8 cellular contexts compared by ENCODE assay signal in the genomic region with DNA sequence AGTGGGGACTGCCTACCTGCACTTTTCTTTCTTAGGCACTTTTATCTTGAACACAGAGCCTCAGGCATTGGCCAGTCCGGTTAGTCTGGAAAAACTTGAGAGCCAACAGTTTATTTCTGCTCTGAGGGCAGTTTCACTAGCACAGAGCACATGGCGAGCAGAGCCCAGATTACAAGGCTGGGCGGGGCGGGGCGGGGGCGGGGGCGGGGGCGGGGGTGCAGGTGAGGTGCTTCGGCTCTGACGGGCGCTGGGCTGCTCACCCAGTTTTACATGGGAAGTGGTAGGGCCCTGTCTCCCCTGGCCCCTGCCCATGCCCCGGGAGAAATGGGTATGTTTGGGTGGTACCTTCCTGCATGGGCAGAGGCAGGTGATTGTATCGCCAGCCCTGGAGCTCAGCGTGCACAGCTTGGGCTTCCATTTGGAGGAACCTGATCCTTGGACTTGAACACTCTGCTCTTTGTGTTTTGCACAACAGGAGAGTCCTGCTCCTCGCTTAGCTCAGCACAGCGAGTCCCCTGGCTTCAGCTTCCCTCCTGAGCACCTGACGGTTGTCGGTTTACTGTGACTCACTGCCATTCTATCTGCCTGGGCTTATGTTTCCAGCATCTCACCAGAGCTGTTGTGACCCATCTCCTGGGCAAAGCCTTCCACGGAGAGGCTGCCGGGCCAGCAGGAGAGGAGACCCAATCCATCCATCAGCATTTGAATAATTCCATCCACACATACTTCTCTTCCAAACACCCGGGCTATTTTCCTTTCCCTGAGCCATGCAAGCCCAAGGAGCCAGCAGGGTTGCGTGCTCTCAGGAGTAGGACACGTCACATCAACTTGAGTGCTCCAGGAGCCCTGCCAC.
DNase-seq lines count a peak whose midpoint lies in the region; ATAC-seq and TF ChIP-seq lines count a peak whose summit lies in the region.

No MANE protein-coding gene starts in this region.

- peak; percentile 89 for DNase-seq in EL
- peak; percentile 87 for DNase-seq in HCT116 (ENCODE audit: low read depth, low spot score)
- DNase-seq in NCI-H748 (lab: John Stamatoyannopoulos, UW; ENCODE audit: unreplicated experiment): peak; percentile 32
- peak; percentile 87 for DNase-seq in activated T-cell treated with anti-CD3 and anti-CD28 coated beads, Interleukin-2, amount 50 U/mL, for 24 hours
- peak; percentile 90 for DNase-seq in fibroblast of the aortic adventitia (ENCODE audit: low read depth)
- DNase-seq in retinal pigment epithelial cell (ENCODE audit: low read depth): peak; percentile 76
- no peak for DNase-seq in nucleus accumbens (lab: John Stamatoyannopoulos, UW)
- no peak for DNase-seq in HCEC 1CT

- CTCF ChIA-PET in HCT116 (lab: Charles Lee): interaction anchor here (1.1 to 2.6 kb wide), 4 partner anchors 133 to 149 kb away, joined by 3 to 10 read pairs (median 4); a partner anchor contains a TSS

- intact Hi-C loops in HCT116 (cut with micrococcal nuclease): loop anchor here (5.0 kb wide), 3 partner anchors 94 to 109 kb away; a partner anchor contains a TSS

- H3K27ac Mint-ChIP-seq in activated T-cell treated with anti-CD3 and anti-CD28 coated beads, Interleukin-2, amount 50 U/mL, for 24 hours: peak overlapping the region; percentile 97

- H3K4me3 ChIP-seq in HCT116 (replicated peaks in 1 of 2; ENCODE audit: low read depth in 1 of 2, low read length in 2 of 2): peak overlapping the region; percentile 29 to 63
- H3K4me3 ChIP-seq in fibroblast of the aortic adventitia (ENCODE audit: low read depth, low read length): peak overlapping the region; percentile 33
- no peak overlapping the region for H3K4me3 ChIP-seq in retinal pigment epithelial cell (ENCODE audit: low read length)

- peak overlapping the region; percentile 82 for H3K9ac ChIP-seq in HCT116 (ENCODE audit: low read length)

- H3K27ac ChIP-seq in HCT116 (ENCODE audit: low read depth, low read length): peak overlapping the region; percentile 90

- TF ChIP-seq RAD21 in HCT116 (IDR thresholded peaks at IDR 0.05; ENCODE audit: low read depth): no peak

- H3K4me1 Mint-ChIP-seq in activated T-cell treated with anti-CD3 and anti-CD28 coated beads, Interleukin-2, amount 50 U/mL, for 24 hours (ENCODE audit: low read depth): peaks cover 75% of the 10 kb centered on the region

- TF ChIP-seq CTCF in HCT116 (IDR thresholded peaks at IDR 0.05 in 2 of 3, conservative IDR thresholded peaks at IDR 0.05 in 1 of 3; ENCODE audit: borderline replicate concordance in 1 of 3, insufficient read depth in 1 of 3, low read depth in 2 of 3, low read length in 2 of 3) (no peak), fibroblast of the aortic adventitia (IDR thresholded peaks at IDR 0.05; ENCODE audit: insufficient read depth, low read length) (no peak), retinal pigment epithelial cell (conservative IDR thresholded peaks at IDR 0.05; ENCODE audit: low read depth, low read length) (no peak)

- no TSS peak for BruUV-seq in HCT116 (replicated peaks; lab: Mats Ljungman, UMichigan)

- no peaks in the 10 kb centered on the region for H3K9me3 ChIP-seq in HCT116 (ENCODE audit: control insufficient read depth in 1 of 2, insufficient read depth in 1 of 2, low read depth in 1 of 2, low read length in 2 of 2)

- peak overlapping the region; percentile 73 for H3K4me3 Mint-ChIP-seq in activated T-cell treated with anti-CD3 and anti-CD28 coated beads, Interleukin-2, amount 50 U/mL, for 24 hours

- no peaks in the 10 kb centered on the region for H3K79me2 ChIP-seq in HCT116 (ENCODE audit: insufficient read depth, low read length)

- H4K20me1 ChIP-seq in HCT116 (ENCODE audit: insufficient read depth): no peaks in the 10 kb centered on the region

- no peaks in the 10 kb centered on the region for H3K9me2 ChIP-seq in HCT116 (ENCODE audit: insufficient read depth)

- peaks cover 10% of the 10 kb centered on the region for H3K36me3 Mint-ChIP-seq in activated T-cell treated with anti-CD3 and anti-CD28 coated beads, Interleukin-2, amount 50 U/mL, for 24 hours (ENCODE audit: low read depth)

- H3K4me2 ChIP-seq in HCT116 (ENCODE audit: low read length): peak overlapping the region; percentile 91

- peak; percentile 42 for TF ChIP-seq POLR2A in HCT116 (IDR thresholded peaks at IDR 0.05; ENCODE audit: borderline replicate concordance, extremely low read depth, insufficient read depth, insufficient read length)

- H3K27me3 ChIP-seq in HCT116 (ENCODE audit: insufficient read depth, low read length): no peaks in the 10 kb centered on the region

- POLR2A ChIA-PET in HCT116 (lab: Charles Lee): interaction anchor here (0.6 to 3.8 kb wide), 15 partner anchors 11 to 149 kb away, joined by 3 to 26 read pairs (median 3); a partner anchor contains a TSS

- no peaks in the 10 kb centered on the region for H3K27me3 Mint-ChIP-seq in activated T-cell treated with anti-CD3 and anti-CD28 coated beads, Interleukin-2, amount 50 U/mL, for 24 hours

- H3K4me1 ChIP-seq in HCT116 (ENCODE audit: control insufficient read depth in 1 of 2, insufficient read depth in 2 of 2, low read length in 2 of 2): peaks cover 54 to 74% of the 10 kb centered on the region in 2 experiments

- no peak overlapping the region for H2AFZ ChIP-seq in HCT116 (ENCODE audit: low read depth, low read length, poor library complexity, severe bottlenecking)

- peak; percentile 56 for ATAC-seq in HCT116

- no peaks in the 10 kb centered on the region for H3K9me3 Mint-ChIP-seq in activated T-cell treated with anti-CD3 and anti-CD28 coated beads, Interleukin-2, amount 50 U/mL, for 24 hours

- no peaks in the 10 kb centered on the region for H3K36me3 ChIP-seq in HCT116 (ENCODE audit: control insufficient read depth in 1 of 2, insufficient read depth in 2 of 2, low read length in 2 of 2)

- RAD21 ChIA-PET in HCT116 (lab: Charles Lee; ENCODE audit: low non-redundant PET in 1 of 2, low total read pairs in 2 of 2, uncharacterized antibody in 2 of 2, unreplicated experiment in 2 of 2): interaction anchor here (0.7 to 1.4 kb wide), 3 partner anchors 24 to 63 kb away, joined by 3 to 4 read pairs (median 4); no protein-coding TSS in a partner anchor

TF ChIP-seq in HCT116, 20 proteins besides CTCF, POLR2A, EP300 and RAD21 (continues in another document):
- TF ChIP-seq POLR2AphosphoS5 (IDR thresholded peaks at IDR 0.05; ENCODE audit: low read depth, low read length) (peak; percentile 41), CEBPB (IDR thresholded peaks at IDR 0.05; ENCODE audit: low read depth) (no peak), EZH2phosphoT487 (IDR thresholded peaks at IDR 0.05; ENCODE audit: borderline replicate concordance) (no peak), ELF1 (IDR thresholded peaks at IDR 0.05; ENCODE audit: borderline replicate concordance, low read depth) (no peak), YY1 (IDR thresholded peaks at IDR 0.05; ENCODE audit: extremely low read depth, insufficient replicate concordance, low read depth, low read length) (no peak), FOSL1 (IDR thresholded peaks at IDR 0.05; ENCODE audit: low read depth) (no peak), CBX3 (IDR thresholded peaks at IDR 0.05; ENCODE audit: low read depth) (no peak), SRF (IDR thresholded peaks at IDR 0.05; ENCODE audit: low read depth) (no peak), EGR1 (IDR thresholded peaks at IDR 0.05; ENCODE audit: low read depth) (no peak), EZH2 (IDR thresholded peaks at IDR 0.05) (no peak), ZFX (IDR thresholded peaks at IDR 0.05) (no peak)
- TF ChIP-seq, protein P1, sequence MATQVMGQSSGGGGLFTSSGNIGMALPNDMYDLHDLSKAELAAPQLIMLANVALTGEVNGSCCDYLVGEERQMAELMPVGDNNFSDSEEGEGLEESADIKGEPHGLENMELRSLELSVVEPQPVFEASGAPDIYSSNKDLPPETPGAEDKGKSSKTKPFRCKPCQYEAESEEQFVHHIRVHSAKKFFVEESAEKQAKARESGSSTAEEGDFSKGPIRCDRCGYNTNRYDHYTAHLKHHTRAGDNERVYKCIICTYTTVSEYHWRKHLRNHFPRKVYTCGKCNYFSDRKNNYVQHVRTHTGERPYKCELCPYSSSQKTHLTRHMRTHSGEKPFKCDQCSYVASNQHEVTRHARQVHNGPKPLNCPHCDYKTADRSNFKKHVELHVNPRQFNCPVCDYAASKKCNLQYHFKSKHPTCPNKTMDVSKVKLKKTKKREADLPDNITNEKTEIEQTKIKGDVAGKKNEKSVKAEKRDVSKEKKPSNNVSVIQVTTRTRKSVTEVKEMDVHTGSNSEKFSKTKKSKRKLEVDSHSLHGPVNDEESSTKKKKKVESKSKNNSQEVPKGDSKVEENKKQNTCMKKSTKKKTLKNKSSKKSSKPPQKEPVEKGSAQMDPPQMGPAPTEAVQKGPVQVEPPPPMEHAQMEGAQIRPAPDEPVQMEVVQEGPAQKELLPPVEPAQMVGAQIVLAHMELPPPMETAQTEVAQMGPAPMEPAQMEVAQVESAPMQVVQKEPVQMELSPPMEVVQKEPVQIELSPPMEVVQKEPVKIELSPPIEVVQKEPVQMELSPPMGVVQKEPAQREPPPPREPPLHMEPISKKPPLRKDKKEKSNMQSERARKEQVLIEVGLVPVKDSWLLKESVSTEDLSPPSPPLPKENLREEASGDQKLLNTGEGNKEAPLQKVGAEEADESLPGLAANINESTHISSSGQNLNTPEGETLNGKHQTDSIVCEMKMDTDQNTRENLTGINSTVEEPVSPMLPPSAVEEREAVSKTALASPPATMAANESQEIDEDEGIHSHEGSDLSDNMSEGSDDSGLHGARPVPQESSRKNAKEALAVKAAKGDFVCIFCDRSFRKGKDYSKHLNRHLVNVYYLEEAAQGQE (IDR thresholded peaks at IDR 0.05; ENCODE audit: low read depth): no peak
- TF ChIP-seq, protein P2, sequence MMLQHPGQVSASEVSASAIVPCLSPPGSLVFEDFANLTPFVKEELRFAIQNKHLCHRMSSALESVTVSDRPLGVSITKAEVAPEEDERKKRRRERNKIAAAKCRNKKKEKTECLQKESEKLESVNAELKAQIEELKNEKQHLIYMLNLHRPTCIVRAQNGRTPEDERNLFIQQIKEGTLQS (IDR thresholded peaks at IDR 0.05): no peak
- TF ChIP-seq, protein P3, sequence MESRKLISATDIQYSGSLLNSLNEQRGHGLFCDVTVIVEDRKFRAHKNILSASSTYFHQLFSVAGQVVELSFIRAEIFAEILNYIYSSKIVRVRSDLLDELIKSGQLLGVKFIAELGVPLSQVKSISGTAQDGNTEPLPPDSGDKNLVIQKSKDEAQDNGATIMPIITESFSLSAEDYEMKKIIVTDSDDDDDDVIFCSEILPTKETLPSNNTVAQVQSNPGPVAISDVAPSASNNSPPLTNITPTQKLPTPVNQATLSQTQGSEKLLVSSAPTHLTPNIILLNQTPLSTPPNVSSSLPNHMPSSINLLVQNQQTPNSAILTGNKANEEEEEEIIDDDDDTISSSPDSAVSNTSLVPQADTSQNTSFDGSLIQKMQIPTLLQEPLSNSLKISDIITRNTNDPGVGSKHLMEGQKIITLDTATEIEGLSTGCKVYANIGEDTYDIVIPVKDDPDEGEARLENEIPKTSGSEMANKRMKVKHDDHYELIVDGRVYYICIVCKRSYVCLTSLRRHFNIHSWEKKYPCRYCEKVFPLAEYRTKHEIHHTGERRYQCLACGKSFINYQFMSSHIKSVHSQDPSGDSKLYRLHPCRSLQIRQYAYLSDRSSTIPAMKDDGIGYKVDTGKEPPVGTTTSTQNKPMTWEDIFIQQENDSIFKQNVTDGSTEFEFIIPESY (IDR thresholded peaks at IDR 0.05; ENCODE audit: extremely low read depth, insufficient replicate concordance, low read length): peak; percentile 21

Comparison
In these comparisons a context has a peak if more than half of its experiments do, and no peak if none do; other contexts are left out.
1. DNase-seq: peak in EL (single experiment), HCT116 (single experiment), NCI-H748 (single experiment), activated T-cell treated with anti-CD3 and anti-CD28 coated beads, Interleukin-2, amount 50 U/mL, for 24 hours (single experiment), fibroblast of the aortic adventitia (single experiment) and retinal pigment epithelial cell (single experiment); none in nucleus accumbens (0 of 56) and HCEC 1CT (single experiment).